In the genomic region with DNA sequence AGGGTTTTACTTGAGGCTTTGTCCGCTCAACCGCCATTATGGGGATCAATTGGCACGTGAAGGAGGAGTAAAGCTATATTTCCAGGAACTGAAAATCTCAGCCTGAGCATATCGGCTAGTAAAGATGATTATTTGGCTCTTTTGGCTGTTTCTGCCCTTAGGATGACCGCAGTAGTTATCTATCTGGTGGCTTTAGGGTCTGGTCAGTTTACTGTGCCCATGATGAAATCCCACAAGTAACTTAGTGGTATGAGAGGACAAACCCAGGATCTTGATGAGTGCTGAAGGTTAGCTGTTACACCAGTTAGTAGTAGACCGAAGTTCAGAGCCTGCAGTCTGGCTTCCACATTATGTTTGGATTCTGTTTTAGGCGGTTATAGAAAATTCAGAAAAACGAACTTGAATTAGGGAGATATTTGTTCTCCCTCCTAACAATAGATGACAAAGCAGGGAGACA, we compare ENCODE assay signal across 8 cellular contexts. TPM values are rescaled to one million over a fixed set of nuclear protein-coding genes. Genes with fewer than 3 reads are reported as not detected.
A peak's percentile ranks its signal among the peaks of the same experiment; 100 is the strongest.
DNase-seq lines count a peak whose midpoint lies in the region; ATAC-seq, FAIRE-seq and TF ChIP-seq lines count a peak whose summit lies in the region.

No MANE protein-coding gene starts in this region.

- ATAC-seq in HG03460 (IDR thresholded peaks at IDR 0.05; ENCODE audit: unreplicated experiment) (no peak), HG03469 (IDR thresholded peaks at IDR 0.05; ENCODE audit: unreplicated experiment) (no peak), GM21737 (IDR thresholded peaks at IDR 0.05; ENCODE audit: unreplicated experiment) (no peak)

- no peaks in the 10 kb centered on the region for H3K9me3 Mint-ChIP-seq in CD14-positive monocyte

- H3K9me3 ChIP-seq in mucosa of stomach (ENCODE audit: control insufficient read depth, low read length), result no peaks in the 10 kb centered on the region

- TF ChIP-seq CTCF in CD14-positive monocyte (IDR thresholded peaks at IDR 0.05) (no peak), bronchial epithelial cell (IDR thresholded peaks at IDR 0.05; ENCODE audit: insufficient read depth, low read length, severe bottlenecking) (no peak)

- no peaks in the 10 kb centered on the region for H3K27me3 Mint-ChIP-seq in CD14-positive monocyte (ENCODE audit: low read depth in 3 of 3)

- H3K4me3 Mint-ChIP-seq in CD14-positive monocyte, result peak overlapping the region; percentile 91 to 95

- peak overlapping the region; percentile 99 for H3K4me3 ChIP-seq in bronchial epithelial cell (ENCODE audit: low read depth, low read length)
- H3K4me3 ChIP-seq in mucosa of stomach (ENCODE audit: low read length), result peak overlapping the region; percentile 87

- H3K4me1 ChIP-seq in mucosa of stomach (ENCODE audit: control insufficient read depth, insufficient read depth, low read length), result peaks cover 41% of the 10 kb centered on the region

- H3K27me3 ChIP-seq in bronchial epithelial cell (ENCODE audit: control insufficient read depth, insufficient read depth, low read length) (no peaks in the 10 kb centered on the region), mucosa of stomach (ENCODE audit: control insufficient read depth, insufficient read depth, low read length) (no peaks in the 10 kb centered on the region)

- no peak for FAIRE-seq in bronchial epithelial cell (lab: Jason Lieb, UNC)

- peak overlapping the region; percentile 95 for H3K9ac ChIP-seq in mucosa of stomach (ENCODE audit: low read length)

- peaks cover 44 to 46% of the 10 kb centered on the region in 2 donors for H3K36me3 Mint-ChIP-seq in CD14-positive monocyte

- H3K27ac Mint-ChIP-seq in CD14-positive monocyte, result peak overlapping the region in 6 of 7 donors; percentile 70 to 97 (median 92)

- intact Hi-C loops in CD14-positive monocyte (cut with micrococcal nuclease), result no loop called here

- DNase-seq in CD14-positive monocyte (ENCODE audit: low spot score), result no peak
- peak; percentile 65 for DNase-seq in LHCN-M2 (ENCODE audit: low read depth)
- DNase-seq in bronchial epithelial cell (ENCODE audit: low read depth), result no peak
- DNase-seq in midbrain (lab: John Stamatoyannopoulos, UW), result no peak

- peaks cover 45% of the 10 kb centered on the region for H3K4me1 Mint-ChIP-seq in CD14-positive monocyte

- H3K36me3 ChIP-seq in bronchial epithelial cell (ENCODE audit: control insufficient read depth, insufficient read depth, low read length), result peaks cover 21% of the 10 kb centered on the region
- peaks cover 9% of the 10 kb centered on the region for H3K36me3 ChIP-seq in mucosa of stomach (ENCODE audit: control insufficient read depth, insufficient read depth, low read length)

RNA-seq across cellular contexts. Expression of a gene that starts 1.2 kb away (rescaled TPM):
- polyA plus RNA-seq in CD14-positive monocyte, result 100 to 1,000 TPM in 1 of 2 donors, 10 to 100 TPM in 1; 97.0 to 117 TPM
- total RNA-seq in LHCN-M2 (2014; rRNA removed) (420 and 517 TPM in 2 replicates), bronchial epithelial cell (81.9 and 103 TPM in 2 replicates)
- 142 TPM for polyA plus RNA-seq in LHCN-M2 (2012)

RNA-seq across cellular contexts. Expression of a gene that starts 21.1 kb away (rescaled TPM):
- 10 to 100 TPM; 32.0 to 34.4 TPM for polyA plus RNA-seq in CD14-positive monocyte
- total RNA-seq in LHCN-M2 (2014; rRNA removed) (115 and 134 TPM in 2 replicates), bronchial epithelial cell (27.9 and 33.0 TPM in 2 replicates)
- 71.0 TPM for polyA plus RNA-seq in LHCN-M2 (2012)

RNA-seq across cellular contexts. Expression of a gene that starts 37.2 kb away (rescaled TPM):
- 100 to 1,000 TPM; 623 to 761 TPM for polyA plus RNA-seq in CD14-positive monocyte
- total RNA-seq in LHCN-M2 (2014; rRNA removed) (21.2 and 27.1 TPM in 2 replicates), bronchial epithelial cell (41.3 and 67.6 TPM in 2 replicates)
- polyA plus RNA-seq in LHCN-M2 (2012), result 87.2 TPM

RNA-seq across cellular contexts. Expression of a gene that starts 44.1 kb away (rescaled TPM):
- polyA plus RNA-seq in CD14-positive monocyte, result 100 to 1,000 TPM; 171 to 251 TPM
- total RNA-seq in LHCN-M2 (2014; rRNA removed), result 111 and 146 TPM in 2 replicates
- polyA plus RNA-seq in LHCN-M2 (2012), result 865 TPM
- total RNA-seq in bronchial epithelial cell, result 4.5 and 5.5 TPM in 2 replicates

RNA-seq across cellular contexts. Expression of a gene that starts 55.4 kb away (rescaled TPM):
- 100 to 1,000 TPM; 382 to 475 TPM for polyA plus RNA-seq in CD14-positive monocyte
- total RNA-seq in LHCN-M2 (2014; rRNA removed) (235 and 236 TPM in 2 replicates), bronchial epithelial cell (240 and 318 TPM in 2 replicates)
- 524 TPM for polyA plus RNA-seq in LHCN-M2 (2012)
